In genomic region chr4:168677879-168678278, GRCh38 we compare ENCODE assay signal across 2 cellular contexts.
TF ChIP-seq lines count a peak whose summit lies in the region.

No MANE protein-coding gene starts in this region.

TF ChIP-seq in HepG2, 621 proteins besides CTCF, POLR2A, EP300 and RAD21 (continues in another document):
- no peak for TF ChIP-seq SIN3B (IDR thresholded peaks at IDR 0.05; ENCODE audit: low read length)
- 0 out of 2 replicates have a peak, but pooled peaks have one; percentile 29 for TF ChIP-seq POGZ (CRISPR knock-in tag; IDR thresholded peaks at IDR 0.05)
- 0 out of 2 replicates have a peak, but pooled peaks have one; percentile 44 for TF ChIP-seq NR2C2 (CRISPR knock-in tag; IDR thresholded peaks at IDR 0.05; ENCODE audit: borderline replicate concordance)
- peak; percentile 74 for TF ChIP-seq MAX (IDR thresholded peaks at IDR 0.05)
- TF ChIP-seq ISX (CRISPR knock-in tag; conservative IDR thresholded peaks at IDR 0.05): no peak
- no peak for TF ChIP-seq ZNF296 (CRISPR knock-in tag; conservative IDR thresholded peaks at IDR 0.05)
- TF ChIP-seq GATAD2A (CRISPR knock-in tag; IDR thresholded peaks at IDR 0.05): peak; percentile 15; the same call in 1 of the 2 replicates
- TF ChIP-seq NR2F6 (IDR thresholded peaks at IDR 0.05): 0 out of 2 replicates have a peak, but pooled peaks have one; percentile 22
- TF ChIP-seq NR2F6 (CRISPR knock-in tag; IDR thresholded peaks at IDR 0.05): peak; percentile 66; the same call in 1 of the 2 replicates
- no peak for TF ChIP-seq ZNF766 (CRISPR knock-in tag; IDR thresholded peaks at IDR 0.05; ENCODE audit: borderline replicate concordance)
- TF ChIP-seq ARID5B (CRISPR knock-in tag; IDR thresholded peaks at IDR 0.05): peak; percentile 64
- peak; percentile 38; the same call in 1 of the 2 replicates for TF ChIP-seq ZFX (CRISPR knock-in tag; IDR thresholded peaks at IDR 0.05; ENCODE audit: low read depth)
- no peak for TF ChIP-seq ZNF672 (CRISPR knock-in tag; IDR thresholded peaks at IDR 0.05)
- peak; percentile 49; the same call in 1 of the 2 replicates for TF ChIP-seq MYC (CRISPR knock-in tag; IDR thresholded peaks at IDR 0.05; ENCODE audit: borderline replicate concordance)
- TF ChIP-seq ZNF24 (IDR thresholded peaks at IDR 0.05): no peak
- TF ChIP-seq JUNB (CRISPR knock-in tag; IDR thresholded peaks at IDR 0.05; ENCODE audit: borderline replicate concordance): no peak
- no peak for TF ChIP-seq HNRNPH1 (optimal IDR thresholded peaks at IDR 0.05; ENCODE audit: low read depth, low read length)
- no peak for TF ChIP-seq ZNF124 (CRISPR knock-in tag; IDR thresholded peaks at IDR 0.05)
- peak; percentile 27; the same call in 1 of the 2 replicates for TF ChIP-seq ZFY (CRISPR knock-in tag; IDR thresholded peaks at IDR 0.05)
- TF ChIP-seq ATM (IDR thresholded peaks at IDR 0.05; ENCODE audit: borderline replicate concordance): no peak
- no peak for TF ChIP-seq ZNF33B (CRISPR knock-in tag; IDR thresholded peaks at IDR 0.05)
- no peak for TF ChIP-seq FOXP1 (IDR thresholded peaks at IDR 0.05)
- TF ChIP-seq FOXP1 (CRISPR knock-in tag; IDR thresholded peaks at IDR 0.05): peak; percentile 6; the same call in 1 of the 2 replicates
- 0 out of 2 replicates have a peak, but pooled peaks have one; percentile 56 for TF ChIP-seq TEAD2 (CRISPR knock-in tag; IDR thresholded peaks at IDR 0.05)
- peak; percentile 70; the same call in 1 of the 2 replicates for TF ChIP-seq BORCS8-MEF2B (CRISPR knock-in tag; IDR thresholded peaks at IDR 0.05)
- 0 out of 4 replicates have a peak, but pooled peaks of 1 of the 2 experiments have one; percentile 15 for TF ChIP-seq ATF4 (CRISPR knock-in tag; IDR thresholded peaks at IDR 0.05)
- 0 out of 2 replicates have a peak, but pooled peaks have one; percentile 36 for TF ChIP-seq ZNF441 (CRISPR knock-in tag; IDR thresholded peaks at IDR 0.05; ENCODE audit: borderline replicate concordance)
- TF ChIP-seq RAD51 (IDR thresholded peaks at IDR 0.05; ENCODE audit: borderline replicate concordance): peak; percentile 71; the same call in 1 of the 2 replicates

TF ChIP-seq in H1, 55 proteins besides CTCF, POLR2A, EP300 and RAD21:
- TF ChIP-seq JUND (IDR thresholded peaks at IDR 0.05; ENCODE audit: low read length): no peak
- no peak for TF ChIP-seq GTF2F1 (IDR thresholded peaks at IDR 0.05; ENCODE audit: borderline replicate concordance, low read depth, low read length)
- TF ChIP-seq RNF2 (IDR thresholded peaks at IDR 0.05; ENCODE audit: borderline replicate concordance, low read depth, low read length, missing control alignments, poor library complexity, severe bottlenecking): no peak
- no peak for TF ChIP-seq SP2 (IDR thresholded peaks at IDR 0.05; ENCODE audit: low read length)
- no peak for TF ChIP-seq RFX5 (IDR thresholded peaks at IDR 0.05; ENCODE audit: borderline replicate concordance, low read depth, low read length)
- no peak for TF ChIP-seq POU5F1 (IDR thresholded peaks at IDR 0.05; ENCODE audit: low read depth, low read length)
- no peak for TF ChIP-seq ATF3 (IDR thresholded peaks at IDR 0.05; ENCODE audit: insufficient read depth, low read depth, low read length)
- TF ChIP-seq RXRA (IDR thresholded peaks at IDR 0.05; ENCODE audit: insufficient read depth, low read depth, low read length): no peak
- no peak for TF ChIP-seq SIX5 (IDR thresholded peaks at IDR 0.05; ENCODE audit: low read depth, low read length)
- TF ChIP-seq FOSL1 (IDR thresholded peaks at IDR 0.05; ENCODE audit: insufficient read depth, low read depth, low read length): no peak
- TF ChIP-seq TBP (IDR thresholded peaks at IDR 0.05; ENCODE audit: low read depth, low read length): no peak
- no peak for TF ChIP-seq BCL11A (IDR thresholded peaks at IDR 0.05; ENCODE audit: low read depth in 2 of 2, low read length in 2 of 2)
- no peak for TF ChIP-seq CBX5 (IDR thresholded peaks at IDR 0.05; ENCODE audit: low read depth, low read length)
- TF ChIP-seq KDM1A (IDR thresholded peaks at IDR 0.05; ENCODE audit: borderline replicate concordance, low read length): no peak
- TF ChIP-seq CTBP2 (IDR thresholded peaks at IDR 0.05; ENCODE audit: borderline replicate concordance, insufficient read depth, insufficient read length, low read length): no peak
- no peak for TF ChIP-seq RBBP5 (IDR thresholded peaks at IDR 0.05; ENCODE audit: borderline replicate concordance, low read depth, low read length)
- TF ChIP-seq NANOG (IDR thresholded peaks at IDR 0.05; ENCODE audit: insufficient read depth, low read depth, low read length, poor library complexity, severe bottlenecking): no peak
- no peak for TF ChIP-seq KDM5A (IDR thresholded peaks at IDR 0.05; ENCODE audit: low read length)
